ENCODE assay signal across 1 cellular context in the genomic region with DNA sequence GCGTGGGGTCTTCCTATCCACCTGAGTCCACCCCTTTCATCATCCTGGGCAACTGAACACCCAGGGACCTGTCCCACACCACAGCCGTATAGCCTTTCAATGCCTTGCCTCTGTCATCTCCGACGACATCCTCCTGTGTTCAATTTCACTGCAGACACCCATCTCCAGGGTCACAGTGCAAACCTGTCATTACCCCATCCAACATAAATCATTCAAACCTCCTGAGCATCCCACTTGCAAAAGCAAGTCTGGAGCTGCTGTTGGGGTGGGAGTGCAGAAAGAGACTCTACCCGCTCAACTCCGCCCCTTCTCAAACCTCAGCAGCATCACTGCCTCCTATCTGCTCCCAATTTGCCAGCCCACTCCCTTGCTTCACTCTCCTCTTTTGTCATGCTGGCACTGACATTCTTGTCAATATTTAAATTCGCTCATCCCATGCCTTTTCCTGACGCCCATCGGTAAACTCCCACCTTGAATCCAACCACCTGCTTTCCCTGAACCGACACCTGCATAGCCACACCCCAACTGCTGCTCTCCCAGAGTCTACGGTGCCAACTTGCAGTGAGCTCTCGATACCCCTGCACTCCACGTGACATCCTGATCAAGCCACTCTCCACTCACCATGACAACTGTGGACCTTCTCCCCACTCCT.
TF ChIP-seq lines count a peak whose summit lies in the region.

No MANE protein-coding gene starts in this region.

TF ChIP-seq in H1, 55 proteins besides CTCF, POLR2A, EP300 and RAD21:
- TF ChIP-seq, protein P1, sequence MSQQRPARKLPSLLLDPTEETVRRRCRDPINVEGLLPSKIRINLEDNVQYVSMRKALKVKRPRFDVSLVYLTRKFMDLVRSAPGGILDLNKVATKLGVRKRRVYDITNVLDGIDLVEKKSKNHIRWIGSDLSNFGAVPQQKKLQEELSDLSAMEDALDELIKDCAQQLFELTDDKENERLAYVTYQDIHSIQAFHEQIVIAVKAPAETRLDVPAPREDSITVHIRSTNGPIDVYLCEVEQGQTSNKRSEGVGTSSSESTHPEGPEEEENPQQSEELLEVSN (IDR thresholded peaks at IDR 0.05) = peak; percentile 21; the same call in 1 of the 2 replicates
- TF ChIP-seq GABPA (IDR thresholded peaks at IDR 0.05; ENCODE audit: borderline replicate concordance, insufficient read depth, low read length) = no peak
